7 cellular contexts compared by ENCODE assay signal in the genomic region with DNA sequence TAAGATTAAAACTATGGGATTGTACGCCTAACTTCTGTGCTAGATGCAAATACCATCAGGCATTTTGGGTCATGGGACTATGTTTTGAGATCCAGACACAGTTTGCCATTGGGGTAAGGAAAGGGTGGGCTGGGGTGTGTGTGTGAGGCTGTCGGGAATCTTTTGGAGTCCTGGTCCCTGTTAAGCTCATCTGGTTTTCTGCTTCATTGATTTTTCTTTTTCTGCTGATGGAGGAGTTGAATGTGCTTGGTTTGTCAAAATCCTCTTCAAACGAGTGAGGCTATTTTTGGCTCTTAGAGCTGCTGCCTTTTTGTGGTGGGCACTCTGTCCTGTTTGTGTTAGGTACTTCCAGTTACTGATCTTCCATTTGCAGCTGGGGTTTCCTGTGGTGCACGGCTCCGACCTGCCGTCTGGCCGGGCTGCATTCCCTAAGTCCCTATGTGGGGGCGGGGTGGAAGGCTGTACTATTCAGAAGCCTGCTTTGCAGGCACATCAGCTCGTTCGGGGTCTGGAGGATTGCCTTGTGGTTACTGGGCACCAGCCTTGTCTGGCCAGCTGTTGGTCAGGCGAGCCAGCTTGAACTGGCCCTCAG. TPM values are rescaled to one million over a fixed set of nuclear protein-coding genes. Genes with fewer than 3 reads are reported as not detected.
DNase-seq lines count a peak whose midpoint lies in the region; ATAC-seq lines count a peak whose summit lies in the region.

No MANE protein-coding gene starts in this region.

- H3K36me3 ChIP-seq in MG63 (peaks cover 3% of the 10 kb centered on the region; the same call in 1 of the 2 replicates), trophoblast cell (ENCODE audit: control insufficient read depth in 1 of 2, insufficient read depth in 2 of 2, low read length in 2 of 2) (peaks cover 15 to 16% of the 10 kb centered on the region in 2 experiments)

- H4K12ac ChIP-seq in trophoblast cell (ENCODE audit: low read depth, low read length), result no peak overlapping the region

- DNase-seq in ELF-1 (ENCODE audit: low read depth, low spot score) (peak; percentile 86), MG63 (peak; percentile 78), left ventricle myocardium superior (peak; percentile 64), trophoblast cell (peak; percentile 52 to 68)
- no peak for DNase-seq in activated naive CD8-positive, alpha-beta T cell treated with anti-CD3 and anti-CD28 coated beads, Interleukin-2, amount 10 ng/mL, durations not matched to agents 7 days and 5 days

- peaks cover 21% of the 10 kb centered on the region for H3K79me1 ChIP-seq in trophoblast cell (ENCODE audit: low read length)

- peaks cover 41 to 45% of the 10 kb centered on the region in 2 experiments for H3K4me1 ChIP-seq in trophoblast cell (ENCODE audit: control insufficient read depth in 1 of 2, insufficient read depth in 2 of 2, low read length in 2 of 2)

- H3K4me2 ChIP-seq in trophoblast cell (ENCODE audit: low read length), result peak overlapping the region; percentile 88

- H2BK12ac ChIP-seq in trophoblast cell (ENCODE audit: low read length), result peak overlapping the region; percentile 3

- peak overlapping the region; percentile 32 for H3K4me3 ChIP-seq in MG63
- H3K4me3 ChIP-seq in trophoblast cell (ENCODE audit: low read depth, low read length), result peak overlapping the region; percentile 48

- H2BK120ac ChIP-seq in trophoblast cell (ENCODE audit: insufficient read depth, low read length, poor library complexity), result no peak overlapping the region

- H3K9me3 ChIP-seq in MG63 (no peaks in the 10 kb centered on the region), trophoblast cell (ENCODE audit: insufficient read depth, low read depth, low read length) (peaks cover 5% of the 10 kb centered on the region)

- no peak overlapping the region for H3K18ac ChIP-seq in trophoblast cell (ENCODE audit: low read length)

- peak overlapping the region; percentile 81 for H3K4ac ChIP-seq in trophoblast cell (ENCODE audit: low read depth, low read length)

- H3K14ac ChIP-seq in trophoblast cell (ENCODE audit: low read length), result peak overlapping the region; percentile 16

- no peaks in the 10 kb centered on the region for H3K27me3 ChIP-seq in MG63
- no peaks in the 10 kb centered on the region for H3K27me3 ChIP-seq in trophoblast cell (ENCODE audit: insufficient read depth, low read length)

- H4K8ac ChIP-seq in trophoblast cell (ENCODE audit: low read depth, low read length), result no peak overlapping the region

- peak overlapping the region; percentile 35 for H3K27ac ChIP-seq in trophoblast cell (ENCODE audit: low read depth, low read length)

- WGBS in trophoblast cell (ENCODE audit: extremely low coverage, insufficient coverage, insufficient read length), result no CpG with 5 or more reads among the region's 11 CpGs

- peaks cover 35% of the 10 kb centered on the region for H3K4me1 Mint-ChIP-seq in activated naive CD8-positive, alpha-beta T cell treated with anti-CD3 and anti-CD28 coated beads, Interleukin-2, amount 10 ng/mL, durations not matched to agents 7 days and 5 days

- H3K36me3 Mint-ChIP-seq in activated naive CD8-positive, alpha-beta T cell treated with anti-CD3 and anti-CD28 coated beads, Interleukin-2, amount 10 ng/mL, durations not matched to agents 7 days and 5 days, result peaks cover 11% of the 10 kb centered on the region

- no peak overlapping the region for H2AK5ac ChIP-seq in trophoblast cell (ENCODE audit: low read length)

- peak overlapping the region; percentile 80 for H3K4me3 Mint-ChIP-seq in activated naive CD8-positive, alpha-beta T cell treated with anti-CD3 and anti-CD28 coated beads, Interleukin-2, amount 10 ng/mL, durations not matched to agents 7 days and 5 days

- ATAC-seq in activated naive CD8-positive, alpha-beta T cell treated with anti-CD3 and anti-CD28 coated beads, Interleukin-2, amount 10 ng/mL, durations not matched to agents 7 days and 5 days (ENCODE audit: low read depth), result no peak
- ATAC-seq in left ventricle myocardium superior (peak; percentile 23), HG03175 (IDR thresholded peaks at IDR 0.05; ENCODE audit: unreplicated experiment) (no peak), GM18502 (IDR thresholded peaks at IDR 0.05; ENCODE audit: poor library complexity, unreplicated experiment) (no peak)

- no peak overlapping the region for H4K91ac ChIP-seq in trophoblast cell (ENCODE audit: low read depth, low read length)

- no peak overlapping the region for H2BK5ac ChIP-seq in trophoblast cell (ENCODE audit: low read depth, low read length, poor library complexity)

- intact Hi-C loops in left ventricle myocardium superior (cut with micrococcal nuclease), result no loop called here

- H2AFZ ChIP-seq in trophoblast cell (ENCODE audit: insufficient read depth, low read length, poor library complexity), result no peak overlapping the region

- H3K27ac Mint-ChIP-seq in activated naive CD8-positive, alpha-beta T cell treated with anti-CD3 and anti-CD28 coated beads, Interleukin-2, amount 10 ng/mL, durations not matched to agents 7 days and 5 days, result no peak overlapping the region

- H3K23ac ChIP-seq in trophoblast cell (ENCODE audit: low read length), result no peak overlapping the region

- H3K9me3 Mint-ChIP-seq in activated naive CD8-positive, alpha-beta T cell treated with anti-CD3 and anti-CD28 coated beads, Interleukin-2, amount 10 ng/mL, durations not matched to agents 7 days and 5 days, result no peaks in the 10 kb centered on the region

- H3K9ac ChIP-seq in trophoblast cell (ENCODE audit: low read length), result no peak overlapping the region

- POLR2A ChIA-PET in activated naive CD8-positive, alpha-beta T cell treated with anti-CD3 and anti-CD28 coated beads, Interleukin-2, amount 10 ng/mL, durations not matched to agents 7 days and 5 days (lab: Charles Lee), result no interaction called here

- no peaks in the 10 kb centered on the region for H3K27me3 Mint-ChIP-seq in activated naive CD8-positive, alpha-beta T cell treated with anti-CD3 and anti-CD28 coated beads, Interleukin-2, amount 10 ng/mL, durations not matched to agents 7 days and 5 days

- peaks cover 49% of the 10 kb centered on the region for H3K79me2 ChIP-seq in trophoblast cell (ENCODE audit: control insufficient read depth, insufficient read depth, low read length, poor library complexity)

RNA-seq across cellular contexts. Expression of a gene that starts 2.9 kb away (rescaled TPM):
- 10.6 and 17.3 TPM in 2 replicates for total RNA-seq in MG63 (2014; rRNA removed; shearing (Covaris generic); ENCODE audit: low replicate concordance)
- 10 to 100 TPM; 36.2 to 39.2 TPM for total RNA-seq in activated naive CD8-positive, alpha-beta T cell treated with anti-CD3 and anti-CD28 coated beads, Interleukin-2, amount 10 ng/mL, durations not matched to agents 7 days and 5 days
- 25.0 TPM for total RNA-seq in left ventricle myocardium superior
- 49.8 and 53.0 TPM in 2 replicates for polyA plus RNA-seq in trophoblast cell (2013)

RNA-seq across cellular contexts. Expression of a gene that starts 37.9 kb away (rescaled TPM):
- total RNA-seq in MG63 (2014; rRNA removed; shearing (Covaris generic); ENCODE audit: low replicate concordance), result 0.03 TPM in 1 of 2 replicates, not detected in the other
- 1 to 10 TPM in 1 of 2 experiments, under 1 TPM in 1; 0.68 to 1.3 TPM for total RNA-seq in activated naive CD8-positive, alpha-beta T cell treated with anti-CD3 and anti-CD28 coated beads, Interleukin-2, amount 10 ng/mL, durations not matched to agents 7 days and 5 days
- 0.74 TPM for total RNA-seq in left ventricle myocardium superior
- polyA plus RNA-seq in trophoblast cell (2013), result 0.92 and 1.1 TPM in 2 replicates

RNA-seq across cellular contexts. Expression of a gene that starts 41.4 kb away (rescaled TPM):
- not detected in 2 replicates for total RNA-seq in MG63 (2014; rRNA removed; shearing (Covaris generic); ENCODE audit: low replicate concordance)
- total RNA-seq in activated naive CD8-positive, alpha-beta T cell treated with anti-CD3 and anti-CD28 coated beads, Interleukin-2, amount 10 ng/mL, durations not matched to agents 7 days and 5 days, result under 1 TPM; 0.50 to 0.94 TPM
- total RNA-seq in left ventricle myocardium superior, result not detected
- 0.07 and 0.16 TPM in 2 replicates for polyA plus RNA-seq in trophoblast cell (2013)
